In the genomic region with DNA sequence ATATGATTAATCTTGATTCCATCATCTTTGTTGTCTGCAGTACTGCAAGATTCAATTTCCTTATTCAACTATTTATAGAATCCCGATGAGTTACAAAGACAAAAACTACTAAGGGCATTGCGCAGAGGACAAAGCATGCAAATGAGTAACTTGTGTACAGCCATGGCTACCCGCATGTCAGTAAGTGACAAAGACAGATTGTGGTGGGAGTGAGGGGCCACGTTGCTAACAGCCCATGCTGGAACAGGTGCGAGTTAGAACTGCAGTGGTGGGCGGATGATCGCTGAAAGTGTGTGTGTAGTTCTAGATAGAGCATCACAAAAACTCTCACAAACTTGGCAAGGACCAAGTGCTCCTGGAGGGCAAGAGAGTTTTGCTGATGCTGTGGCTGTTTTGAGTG, we compare ENCODE assay signal across 21 cellular contexts. TPM values are rescaled to one million over a fixed set of nuclear protein-coding genes. Genes with fewer than 3 reads are reported as not detected.
DNase-seq lines count a peak whose midpoint lies in the region; ATAC-seq and TF ChIP-seq lines count a peak whose summit lies in the region.
"Had no signal": no experiment of that assay in that cellular context is flagged by ENCODE, and none has a peak within 500 bp of the region (broad histone marks: within the 10 kb centered on the region; RNA-seq: fewer than 3 reads in every experiment).

No MANE protein-coding gene starts in this region.

- no peak for TF ChIP-seq CTCF in nephron (IDR thresholded peaks at IDR 0.05; ENCODE audit: unreplicated experiment in 3 of 3)

- peak overlapping the region; percentile 72 for H3K9ac ChIP-seq in adipocyte (ENCODE audit: low read length)
- H3K9ac ChIP-seq in Karpas-422 (ENCODE audit: low read length), result no peak overlapping the region

- H4K20me1 ChIP-seq in Karpas-422 (ENCODE audit: insufficient read depth, low read depth, low read length), result no peaks in the 10 kb centered on the region

- DNase-seq in LHCN-M2 (ENCODE audit: low read depth) (peak; percentile 53), adipocyte (ENCODE audit: low read depth) (no peak), Karpas-422 (no peak)
- no peak for DNase-seq in activated CD4-positive, alpha-beta memory T cell treated with anti-CD3 and anti-CD28 coated beads for 36 hours
- DNase-seq: activated B cell treated with CpG ODN at 0.5 μM for 24 hours; activated CD4-positive, alpha-beta T cell treated with anti-CD3 and anti-CD28 coated beads, Interleukin-2, amount 50 U/mL, for 4 hours; CD8-positive, alpha-beta memory T cell; cerebellar nuclear complex; HFFc6; KBM-7; naive B cell; NK-92 treated with Interleukin-12 subunit alpha and Interleukin-12 subunit beta, amount 100 ng/mL, for 24 hours; retina; stimulated activated naive CD4-positive, alpha-beta T cell treated with Interleukin-2 at 50 U/mL for 16 hours had no signal

- H3K9me2 ChIP-seq in Karpas-422 (replicated peaks; ENCODE audit: insufficient read depth, low read length), result no peaks in the 10 kb centered on the region

- no peak overlapping the region for H3K4me2 ChIP-seq in Karpas-422 (ENCODE audit: low read depth, low read length, poor library complexity, severe bottlenecking)
- H3K4me2 ChIP-seq: GM23338 had no signal

- POLR2A ChIA-PET in activated CD4-positive, alpha-beta memory T cell treated with anti-CD3 and anti-CD28 coated beads for 36 hours (lab: Charles Lee), result no interaction called here

- intact Hi-C loops in activated CD4-positive, alpha-beta memory T cell treated with anti-CD3 and anti-CD28 coated beads for 36 hours (cut with micrococcal nuclease), result no loop called here

- H3K27ac Mint-ChIP-seq in nephron, result peak overlapping the region in 2 of 3 experiments; percentile 72 to 95
- no peak overlapping the region for H3K27ac Mint-ChIP-seq in activated CD4-positive, alpha-beta memory T cell treated with anti-CD3 and anti-CD28 coated beads for 36 hours
- H3K27ac Mint-ChIP-seq: activated B cell treated with CpG ODN at 0.5 μM for 24 hours; activated naive CD8-positive, alpha-beta T cell; GM23338; HFFc6; type B pancreatic cell had no signal

- H3K9me3 ChIP-seq in adipocyte (ENCODE audit: control insufficient read depth, low read length) (no peaks in the 10 kb centered on the region), thymus (ENCODE audit: control insufficient read depth) (no peaks in the 10 kb centered on the region), Karpas-422 (ENCODE audit: low read length) (no peaks in the 10 kb centered on the region)

- peak overlapping the region in 1 of 3 experiments; percentile 44 for H3K4me3 Mint-ChIP-seq in nephron
- no peak overlapping the region for H3K4me3 Mint-ChIP-seq in activated CD4-positive, alpha-beta memory T cell treated with anti-CD3 and anti-CD28 coated beads for 36 hours
- H3K4me3 Mint-ChIP-seq: activated B cell treated with CpG ODN at 0.5 μM for 24 hours; activated naive CD8-positive, alpha-beta T cell; CD8-positive, alpha-beta memory T cell; GM23338; HFFc6; naive B cell; type B pancreatic cell had no signal

- peaks cover 4% of the 10 kb centered on the region for H3K27me3 Mint-ChIP-seq in nephron (ENCODE audit: low read depth)
- no peaks in the 10 kb centered on the region for H3K27me3 Mint-ChIP-seq in activated CD4-positive, alpha-beta memory T cell treated with anti-CD3 and anti-CD28 coated beads for 36 hours
- H3K27me3 Mint-ChIP-seq: activated B cell treated with CpG ODN at 0.5 μM for 24 hours; activated naive CD8-positive, alpha-beta T cell; CD8-positive, alpha-beta memory T cell; naive B cell; type B pancreatic cell had no signal

- H3K9me3 Mint-ChIP-seq in nephron, result no peaks in the 10 kb centered on the region
- H3K9me3 Mint-ChIP-seq in activated CD4-positive, alpha-beta memory T cell treated with anti-CD3 and anti-CD28 coated beads for 36 hours, result no peaks in the 10 kb centered on the region
- H3K9me3 Mint-ChIP-seq: activated B cell treated with CpG ODN at 0.5 μM for 24 hours; CD8-positive, alpha-beta memory T cell; GM23338; HFFc6; type B pancreatic cell had no signal

- H2AFZ ChIP-seq in Karpas-422 (ENCODE audit: low read length), result no peak overlapping the region
- H2AFZ ChIP-seq: GM23338 had no signal

- ATAC-seq in HG03565 (IDR thresholded peaks at IDR 0.05; ENCODE audit: unreplicated experiment) (no peak), GM18502 (IDR thresholded peaks at IDR 0.05; ENCODE audit: poor library complexity, unreplicated experiment) (no peak)
- ATAC-seq: GM23338 had no signal

- 96% methylated on average over 7 of the region's 7 CpGs for WGBS in thymus

- H3K27me3 ChIP-seq in adipocyte (replicated peaks; ENCODE audit: control insufficient read depth, insufficient read depth, low read length), result no peaks in the 10 kb centered on the region
- H3K27me3 ChIP-seq in thymus (ENCODE audit: control insufficient read depth, insufficient read depth), result no peaks in the 10 kb centered on the region
- H3K27me3 ChIP-seq in Karpas-422 (ENCODE audit: low read length), result no peaks in the 10 kb centered on the region

- peaks cover 41% of the 10 kb centered on the region for H3K36me3 Mint-ChIP-seq in nephron (ENCODE audit: low read depth)
- peaks cover 8% of the 10 kb centered on the region for H3K36me3 Mint-ChIP-seq in activated CD4-positive, alpha-beta memory T cell treated with anti-CD3 and anti-CD28 coated beads for 36 hours
- H3K36me3 Mint-ChIP-seq: activated naive CD8-positive, alpha-beta T cell had no signal

- CTCF ChIA-PET in activated CD4-positive, alpha-beta memory T cell treated with anti-CD3 and anti-CD28 coated beads for 36 hours (lab: Charles Lee), result interaction anchor here (1.4 to 2.2 kb wide), 2 partner anchors 149 to 214 kb away, joined by 5 to 6 read pairs; no protein-coding TSS in a partner anchor

- H3K27ac ChIP-seq in thymus (ENCODE audit: low read depth) (peak overlapping the region; percentile 21), Karpas-422 (ENCODE audit: low read length) (no peak overlapping the region)

- no peak overlapping the region for H3K4me3 ChIP-seq in adipocyte (ENCODE audit: low read length)
- H3K4me3 ChIP-seq in thymus (ENCODE audit: low read length), result no peak overlapping the region
- no peak overlapping the region for H3K4me3 ChIP-seq in Karpas-422 (ENCODE audit: low read length)
- H3K4me3 ChIP-seq: GM23338 had no signal

- peaks cover 41% of the 10 kb centered on the region for H3K36me3 ChIP-seq in adipocyte (ENCODE audit: control insufficient read depth, insufficient read depth, low read length, severe bottlenecking)
- H3K36me3 ChIP-seq in thymus (ENCODE audit: control insufficient read depth, insufficient read depth), result peaks cover 44% of the 10 kb centered on the region
- no peaks in the 10 kb centered on the region for H3K36me3 ChIP-seq in Karpas-422 (ENCODE audit: insufficient read depth, low read length)

- H3K4me1 ChIP-seq in adipocyte (ENCODE audit: control insufficient read depth, insufficient read depth, low read length) (peaks cover 46% of the 10 kb centered on the region), thymus (ENCODE audit: control insufficient read depth, insufficient read depth, low read length) (no peaks in the 10 kb centered on the region), Karpas-422 (ENCODE audit: low read length) (peaks cover 13% of the 10 kb centered on the region)

- H3K79me2 ChIP-seq in Karpas-422 (ENCODE audit: low read length), result no peaks in the 10 kb centered on the region

- peaks cover 55% of the 10 kb centered on the region for H3K4me1 Mint-ChIP-seq in nephron
- peaks cover 8% of the 10 kb centered on the region for H3K4me1 Mint-ChIP-seq in activated CD4-positive, alpha-beta memory T cell treated with anti-CD3 and anti-CD28 coated beads for 36 hours (ENCODE audit: low read depth)
- H3K4me1 Mint-ChIP-seq: CD8-positive, alpha-beta memory T cell; naive B cell had no signal

RNA-seq across cellular contexts. Expression of a gene that starts 49.5 kb away (rescaled TPM):
- total RNA-seq in LHCN-M2 (2014; rRNA removed), result 24.2 and 27.3 TPM in 2 replicates
- 15.9 TPM for polyA plus RNA-seq in LHCN-M2 (2012)
- polyA plus RNA-seq in thymus, result 18.1 TPM
- total RNA-seq in activated CD4-positive, alpha-beta memory T cell treated with anti-CD3 and anti-CD28 coated beads for 36 hours, result 10 to 100 TPM; 42.3 to 45.8 TPM
- 7.8 and 17.6 TPM in 2 replicates for total RNA-seq in Karpas-422 (2014; rRNA removed; shearing (Covaris generic); ENCODE audit: low replicate concordance)

RNA-seq across cellular contexts. Expression of a gene that starts 49.5 kb away (rescaled TPM):
- 12.6 and 14.9 TPM in 2 replicates for total RNA-seq in LHCN-M2 (2014; rRNA removed)
- polyA plus RNA-seq in LHCN-M2 (2012), result 4.9 TPM
- 8.4 TPM for polyA plus RNA-seq in thymus
- 10 to 100 TPM; 24.1 to 29.2 TPM for total RNA-seq in activated CD4-positive, alpha-beta memory T cell treated with anti-CD3 and anti-CD28 coated beads for 36 hours
- total RNA-seq in Karpas-422 (2014; rRNA removed; shearing (Covaris generic); ENCODE audit: low replicate concordance), result 14.1 and 16.2 TPM in 2 replicates
